Comparison of ENCODE assay signal across 27 cellular contexts in genomic region chr17:83114706-83115105, GRCh38. TPM values are rescaled to one million over a fixed set of nuclear protein-coding genes. Genes with fewer than 3 reads are reported as not detected.
DNase-seq lines count a peak whose midpoint lies in the region; ATAC-seq and FAIRE-seq lines count a peak whose summit lies in the region.
"Had no signal": no experiment of that assay in that cellular context is flagged by ENCODE, and none has a peak within 500 bp of the region (broad histone marks: within the 10 kb centered on the region; RNA-seq: fewer than 3 reads in every experiment).

No MANE protein-coding gene starts in this region.

- no peaks in the 10 kb centered on the region for H3K36me3 Mint-ChIP-seq in dendritic cell treated with granulocyte-macrophage colony-stimulating factor and Interleukin-4, amounts not matched to agents 40 ng/mL and 50 ng/mL, for 4 days (ENCODE audit: low read depth)
- H3K36me3 Mint-ChIP-seq in activated T-cell treated with anti-CD3 and anti-CD28 coated beads, Interleukin-2, amount 50 U/mL, for 4 hours (ENCODE audit: insufficient read depth), result no peaks in the 10 kb centered on the region
- H3K36me3 Mint-ChIP-seq: CD4-positive, alpha-beta memory T cell; CD4-positive, CD25-positive, alpha-beta regulatory T cell; CD8-positive, alpha-beta memory T cell had no signal

- no peak for ATAC-seq in activated T-cell treated with anti-CD3 and anti-CD28 coated beads, Interleukin-2, amount 50 U/mL, for 4 hours
- ATAC-seq: GM12878 had no signal

- H2BK15ac ChIP-seq in neuronal stem cell (ENCODE audit: low read length), result peak overlapping the region; percentile 64

- no peaks in the 10 kb centered on the region for H3K36me3 ChIP-seq in neuronal stem cell (replicated peaks in 1 of 2; ENCODE audit: control insufficient read depth in 2 of 2, insufficient read depth in 2 of 2, low read length in 2 of 2)
- H3K36me3 ChIP-seq: BE2C, BLaER1 had no signal

- peaks cover 4 to 13% of the 10 kb centered on the region in 2 donors for H3K4me1 ChIP-seq in neuronal stem cell (ENCODE audit: control insufficient read depth in 2 of 2, insufficient read depth in 1 of 2, low read depth in 1 of 2, low read length in 2 of 2)
- H3K4me1 ChIP-seq: BE2C had no signal

- no peaks in the 10 kb centered on the region for H3K9me3 Mint-ChIP-seq in dendritic cell treated with granulocyte-macrophage colony-stimulating factor and Interleukin-4, amounts not matched to agents 40 ng/mL and 50 ng/mL, for 4 days
- H3K9me3 Mint-ChIP-seq in activated T-cell treated with anti-CD3 and anti-CD28 coated beads, Interleukin-2, amount 50 U/mL, for 4 hours, result no peaks in the 10 kb centered on the region
- H3K9me3 Mint-ChIP-seq: CD4-positive, alpha-beta memory T cell; CD4-positive, CD25-positive, alpha-beta regulatory T cell; CD8-positive, alpha-beta memory T cell had no signal

- no peak overlapping the region for H4K8ac ChIP-seq in neuronal stem cell (ENCODE audit: low read depth, low read length)

- DNase-seq in neuronal stem cell (ENCODE audit: low spot score), result no peak
- DNase-seq in urothelium cell line (ENCODE audit: low spot score), result no peak
- DNase-seq in activated CD4-positive, alpha-beta T cell treated with anti-CD3 and anti-CD28 coated beads for 4 hours, result no peak
- DNase-seq in activated T-cell treated with anti-CD3 and anti-CD28 coated beads, Interleukin-2, amount 50 U/mL, for 4 hours, result no peak
- DNase-seq: 8988T; ACHN; BE2C; C1 segment of cervical spinal cord; CD4-positive, alpha-beta memory T cell; CD4-positive, CD25-positive, alpha-beta regulatory T cell; CD8-positive, alpha-beta memory T cell; COR-L47; DMS 273 treated with DMSO at 0.1 percent for 48 hours; DMS153; DMS53; DMS79; DND-41; EL; GDM1 had no signal

- no peak overlapping the region for H3K4me2 ChIP-seq in neuronal stem cell (ENCODE audit: insufficient read depth, low read length, poor library complexity, severe bottlenecking)

- no peak overlapping the region for H3K27ac ChIP-seq in neuronal stem cell (replicated peaks; ENCODE audit: low read length)
- H3K27ac ChIP-seq: BLaER1 had no signal

- peaks cover 48% of the 10 kb centered on the region for H3K27me3 Mint-ChIP-seq in dendritic cell treated with granulocyte-macrophage colony-stimulating factor and Interleukin-4, amounts not matched to agents 40 ng/mL and 50 ng/mL, for 4 days
- peaks cover 9% of the 10 kb centered on the region for H3K27me3 Mint-ChIP-seq in activated T-cell treated with anti-CD3 and anti-CD28 coated beads, Interleukin-2, amount 50 U/mL, for 4 hours (ENCODE audit: low read depth)

- peaks cover 0 to 7% of the 10 kb centered on the region in 2 donors for H3K9me3 ChIP-seq in neuronal stem cell (replicated peaks in 1 of 2; ENCODE audit: control insufficient read depth in 2 of 2, insufficient read depth in 1 of 2, low read depth in 1 of 2, low read length in 2 of 2)
- H3K9me3 ChIP-seq: BE2C, BLaER1 had no signal

- H3K4me1 Mint-ChIP-seq in dendritic cell treated with granulocyte-macrophage colony-stimulating factor and Interleukin-4, amounts not matched to agents 40 ng/mL and 50 ng/mL, for 4 days (ENCODE audit: low read depth), result peaks cover 65% of the 10 kb centered on the region
- peaks cover 7% of the 10 kb centered on the region for H3K4me1 Mint-ChIP-seq in activated T-cell treated with anti-CD3 and anti-CD28 coated beads, Interleukin-2, amount 50 U/mL, for 4 hours (ENCODE audit: low read depth)

- no peak overlapping the region for H3K9ac ChIP-seq in neuronal stem cell (ENCODE audit: low read depth, low read length, poor library complexity)
- H3K9ac ChIP-seq: BLaER1 had no signal

- H3K4ac ChIP-seq in neuronal stem cell (ENCODE audit: low read length), result no peak overlapping the region

- no peak overlapping the region for H3K23ac ChIP-seq in neuronal stem cell (ENCODE audit: low read depth, low read length, poor library complexity)

- no peak overlapping the region for H2BK120ac ChIP-seq in neuronal stem cell (ENCODE audit: low read depth, low read length)

- peak; percentile 79 for FAIRE-seq in urothelium cell line (lab: Jason Lieb, UNC)
- FAIRE-seq: A204.1, GM12878, GM12892, GM18507, GM19239 had no signal

- no CpG with 5 or more reads among the region's 15 CpGs for WGBS in neuronal stem cell (ENCODE audit: extremely low coverage in 2 of 2, insufficient read length in 2 of 2, insufficient replicate concordance in 1 of 2), 2 donors

- H2BK5ac ChIP-seq in neuronal stem cell (ENCODE audit: low read length), result no peak overlapping the region

- H3K27ac Mint-ChIP-seq in dendritic cell treated with granulocyte-macrophage colony-stimulating factor and Interleukin-4, amounts not matched to agents 40 ng/mL and 50 ng/mL, for 4 days, result peak overlapping the region; percentile 46

- H3K79me1 ChIP-seq in neuronal stem cell (ENCODE audit: low read depth, low read length), result peaks cover 3% of the 10 kb centered on the region

- H2BK12ac ChIP-seq in neuronal stem cell (ENCODE audit: low read length), result no peak overlapping the region

- peaks cover 0 to 24% (median 3%) of the 10 kb centered on the region in 3 experiments for H3K27me3 ChIP-seq in neuronal stem cell (ENCODE audit: control insufficient read depth in 3 of 3, insufficient read depth in 3 of 3, low read depth in 1 of 3, low read length in 3 of 3)
- H3K27me3 ChIP-seq: BE2C had no signal

- no peak overlapping the region for H4K91ac ChIP-seq in neuronal stem cell (ENCODE audit: low read depth, low read length, poor library complexity)

- intact Hi-C loops in dendritic cell treated with granulocyte-macrophage colony-stimulating factor and Interleukin-4, amounts not matched to agents 40 ng/mL and 50 ng/mL, for 4 days (cut with micrococcal nuclease), result no loop called here

- H3K4me3 Mint-ChIP-seq in dendritic cell treated with granulocyte-macrophage colony-stimulating factor and Interleukin-4, amounts not matched to agents 40 ng/mL and 50 ng/mL, for 4 days, result no peak overlapping the region
- no peak overlapping the region for H3K4me3 Mint-ChIP-seq in activated T-cell treated with anti-CD3 and anti-CD28 coated beads, Interleukin-2, amount 50 U/mL, for 4 hours
- H3K4me3 Mint-ChIP-seq: CD14-positive monocyte; CD4-positive, alpha-beta memory T cell; CD4-positive, CD25-positive, alpha-beta regulatory T cell had no signal

- no peak overlapping the region for H2AK5ac ChIP-seq in neuronal stem cell (ENCODE audit: low read depth, low read length)

- no peak overlapping the region for H3K14ac ChIP-seq in neuronal stem cell (ENCODE audit: low read length)

- H3K4me3 ChIP-seq in neuronal stem cell (ENCODE audit: low read length in 2 of 2), result no peak overlapping the region
- H3K4me3 ChIP-seq: BLaER1, GM12878 had no signal

- no peak overlapping the region for H2AFZ ChIP-seq in neuronal stem cell (ENCODE audit: low read length)

- no peak overlapping the region for H3K18ac ChIP-seq in neuronal stem cell (ENCODE audit: low read length)

RNA-seq across cellular contexts. Expression of gene METRNL, which starts 35.3 kb away (rescaled TPM):
- 12.8 TPM for polyA plus RNA-seq in neuronal stem cell (2013, experiment 1 of 2)
- polyA plus RNA-seq in neuronal stem cell (2013, experiment 2 of 2), result 14.7 TPM
- 10 to 100 TPM; 12.1 to 26.2 (median 23.1) TPM for total RNA-seq in activated T-cell treated with anti-CD3 and anti-CD28 coated beads, Interleukin-2, amount 50 U/mL, for 4 hours
